Comparison of ENCODE assay signal across 7 cellular contexts in genomic region chr5:91641730-91642350, GRCh38.
DNase-seq lines count a peak whose midpoint lies in the region; ATAC-seq and TF ChIP-seq lines count a peak whose summit lies in the region.

No MANE protein-coding gene starts in this region.

- no peaks in the 10 kb centered on the region for H3K9me2 ChIP-seq in neural cell (ENCODE audit: insufficient read depth, low read length)

- H3K36me3 Mint-ChIP-seq in activated naive CD4-positive, alpha-beta T cell treated with anti-CD3 and anti-CD28 coated beads, Interleukin-2, amount 10 ng/mL, durations not matched to agents 7 days and 5 days = no peaks in the 10 kb centered on the region

- no peak overlapping the region for H3K27ac Mint-ChIP-seq in activated naive CD4-positive, alpha-beta T cell treated with anti-CD3 and anti-CD28 coated beads, Interleukin-2, amount 10 ng/mL, durations not matched to agents 7 days and 5 days

- no peaks in the 10 kb centered on the region for H3K36me3 ChIP-seq in neural cell (ENCODE audit: insufficient read depth, low read length)

- TF ChIP-seq RAD21 in neural cell (conservative IDR thresholded peaks at IDR 0.05) = peak; percentile 77

- DNase-seq in GM10266 (ENCODE audit: extremely low spot score) (peak; percentile 10), NCI-H748 (lab: John Stamatoyannopoulos, UW; ENCODE audit: unreplicated experiment) (peak; percentile 61), coronary artery (ENCODE audit: low spot score) (no peak), cerebellum (ENCODE audit: low spot score) (no peak)
- no peak for DNase-seq in activated naive CD4-positive, alpha-beta T cell treated with anti-CD3 and anti-CD28 coated beads, Interleukin-2, amount 10 ng/mL, durations not matched to agents 7 days and 5 days

- no peak for TF ChIP-seq EP300 in neural cell (conservative IDR thresholded peaks at IDR 0.05; ENCODE audit: poor library complexity, severe bottlenecking)

- CTCF ChIA-PET in activated naive CD4-positive, alpha-beta T cell treated with anti-CD3 and anti-CD28 coated beads, Interleukin-2, amount 10 ng/mL, durations not matched to agents 7 days and 5 days (lab: Charles Lee) = interaction anchor here (1.0 to 2.0 kb wide), 6 partner anchors 11 to 141 kb away, joined by 3 to 8 read pairs (median 4); no protein-coding TSS in a partner anchor

- H2AFZ ChIP-seq in neural cell (ENCODE audit: low read depth, low read length) = no peak overlapping the region

- H3K27ac ChIP-seq in coronary artery (no peak overlapping the region), neural cell (ENCODE audit: low read length) (no peak overlapping the region)

- H3K4me3 ChIP-seq in coronary artery = no peak overlapping the region
- H3K4me3 ChIP-seq in neural cell (ENCODE audit: low read length) = no peak overlapping the region

- no peaks in the 10 kb centered on the region for H3K9me3 ChIP-seq in neural cell (ENCODE audit: low read length)

- H3K79me2 ChIP-seq in neural cell (replicated peaks; ENCODE audit: insufficient read depth, low read length) = no peaks in the 10 kb centered on the region

- H4K20me1 ChIP-seq in neural cell (ENCODE audit: insufficient read depth) = no peaks in the 10 kb centered on the region

- H3K27me3 Mint-ChIP-seq in activated naive CD4-positive, alpha-beta T cell treated with anti-CD3 and anti-CD28 coated beads, Interleukin-2, amount 10 ng/mL, durations not matched to agents 7 days and 5 days = no peaks in the 10 kb centered on the region

- TF ChIP-seq CTCF in GM10266 (IDR thresholded peaks at IDR 0.05; ENCODE audit: control insufficient read depth, insufficient read depth, low read depth, missing control alignments) = peak; percentile 31
- TF ChIP-seq CTCF in coronary artery (IDR thresholded peaks at IDR 0.05) = peak; percentile 27
- peak; percentile 75 for TF ChIP-seq CTCF in neural cell (IDR thresholded peaks at IDR 0.05; ENCODE audit: poor library complexity, severe bottlenecking)

- H3K27me3 ChIP-seq in neural cell (ENCODE audit: insufficient read depth, low read depth, low read length) = no peaks in the 10 kb centered on the region

- H3K4me3 Mint-ChIP-seq in activated naive CD4-positive, alpha-beta T cell treated with anti-CD3 and anti-CD28 coated beads, Interleukin-2, amount 10 ng/mL, durations not matched to agents 7 days and 5 days = no peak overlapping the region

- no peaks in the 10 kb centered on the region for H3K4me1 Mint-ChIP-seq in activated naive CD4-positive, alpha-beta T cell treated with anti-CD3 and anti-CD28 coated beads, Interleukin-2, amount 10 ng/mL, durations not matched to agents 7 days and 5 days

- H3K9me3 Mint-ChIP-seq in activated naive CD4-positive, alpha-beta T cell treated with anti-CD3 and anti-CD28 coated beads, Interleukin-2, amount 10 ng/mL, durations not matched to agents 7 days and 5 days = no peaks in the 10 kb centered on the region

- H3K4me2 ChIP-seq in neural cell (ENCODE audit: low read length) = no peak overlapping the region

- no peak overlapping the region for H3K9ac ChIP-seq in neural cell (ENCODE audit: low read length)

- H3F3A ChIP-seq in neural cell (ENCODE audit: insufficient read depth, low read length, poor library complexity, severe bottlenecking) = no peaks in the 10 kb centered on the region

- ATAC-seq in HG03066 (IDR thresholded peaks at IDR 0.05; ENCODE audit: low read depth, unreplicated experiment) = peak; percentile 55

TF ChIP-seq in neural cell, 6 proteins besides CTCF, POLR2A, EP300 and RAD21:
- TF ChIP-seq EZH2 (IDR thresholded peaks at IDR 0.05; ENCODE audit: borderline replicate concordance, insufficient read depth, low read length, poor library complexity, severe bottlenecking) (no peak), SMC3 (conservative IDR thresholded peaks at IDR 0.05; ENCODE audit: poor library complexity) (peak; percentile 72)

Comparison
In these comparisons a context has a peak if more than half of its experiments do, and no peak if none do; other contexts are left out.
1. DNase-seq: peak in GM10266 (single experiment) and NCI-H748 (single experiment); none in coronary artery (single experiment), activated naive CD4-positive, alpha-beta T cell treated with anti-CD3 and anti-CD28 coated beads, Interleukin-2, amount 10 ng/mL, durations not matched to agents 7 days and 5 days (single experiment) and cerebellum (single experiment).
2. Peak in every context shown above with its lines, with median percentiles within 50 percentile points of each other: CTCF ChIP-seq.